Comparison of ENCODE assay signal across 1 cellular context in the genomic region with DNA sequence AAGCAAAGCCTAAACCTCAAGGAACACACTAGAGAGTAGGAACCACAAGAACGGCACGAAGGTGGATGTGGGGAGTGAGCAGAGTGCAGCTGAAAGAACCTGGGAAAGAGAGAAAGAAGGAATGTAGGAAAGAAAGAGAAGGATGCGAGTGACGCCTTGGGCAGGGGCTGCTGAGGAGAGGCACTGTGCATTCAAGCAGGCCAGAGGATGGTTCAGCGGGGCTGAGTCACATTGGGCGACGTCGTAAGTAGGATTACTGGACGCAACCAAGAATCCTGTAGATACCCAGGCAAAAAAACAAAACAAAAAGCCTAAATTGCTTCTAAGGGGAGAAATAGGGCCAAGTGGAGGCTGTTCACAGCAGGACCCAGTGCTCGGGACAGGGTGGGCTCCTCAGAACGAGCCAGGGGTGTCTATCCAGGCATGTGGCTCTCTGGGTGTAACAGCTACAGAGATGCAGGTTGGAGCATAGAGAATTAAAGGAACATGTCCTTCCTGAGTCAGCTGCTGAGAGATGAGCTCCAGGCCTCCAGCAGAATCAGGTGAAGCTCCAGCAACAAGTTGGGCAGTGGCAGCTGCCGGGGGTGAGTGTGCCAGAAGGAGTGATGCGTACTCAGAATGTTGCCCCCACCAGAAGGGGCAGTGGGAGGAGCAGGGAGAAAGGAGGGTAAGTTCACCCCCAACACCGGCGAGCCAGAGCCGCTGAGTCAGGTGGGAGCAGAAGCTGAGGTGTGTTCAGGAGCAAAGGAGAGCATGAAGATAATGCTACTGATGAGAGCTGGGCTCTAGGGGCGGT.
TF ChIP-seq lines count a peak whose summit lies in the region.

No MANE protein-coding gene starts in this region.

TF ChIP-seq in K562, 482 proteins besides CTCF, POLR2A, EP300 and RAD21:
- TF ChIP-seq RBM22 (IDR thresholded peaks at IDR 0.05; ENCODE audit: low read depth, low read length, poor library complexity, severe bottlenecking) = peak; percentile 47
- TF ChIP-seq, protein P1, sequence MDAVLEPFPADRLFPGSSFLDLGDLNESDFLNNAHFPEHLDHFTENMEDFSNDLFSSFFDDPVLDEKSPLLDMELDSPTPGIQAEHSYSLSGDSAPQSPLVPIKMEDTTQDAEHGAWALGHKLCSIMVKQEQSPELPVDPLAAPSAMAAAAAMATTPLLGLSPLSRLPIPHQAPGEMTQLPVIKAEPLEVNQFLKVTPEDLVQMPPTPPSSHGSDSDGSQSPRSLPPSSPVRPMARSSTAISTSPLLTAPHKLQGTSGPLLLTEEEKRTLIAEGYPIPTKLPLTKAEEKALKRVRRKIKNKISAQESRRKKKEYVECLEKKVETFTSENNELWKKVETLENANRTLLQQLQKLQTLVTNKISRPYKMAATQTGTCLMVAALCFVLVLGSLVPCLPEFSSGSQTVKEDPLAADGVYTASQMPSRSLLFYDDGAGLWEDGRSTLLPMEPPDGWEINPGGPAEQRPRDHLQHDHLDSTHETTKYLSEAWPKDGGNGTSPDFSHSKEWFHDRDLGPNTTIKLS (IDR thresholded peaks at IDR 0.05; ENCODE audit: borderline replicate concordance, low read depth) = no peak
- TF ChIP-seq, protein P2, sequence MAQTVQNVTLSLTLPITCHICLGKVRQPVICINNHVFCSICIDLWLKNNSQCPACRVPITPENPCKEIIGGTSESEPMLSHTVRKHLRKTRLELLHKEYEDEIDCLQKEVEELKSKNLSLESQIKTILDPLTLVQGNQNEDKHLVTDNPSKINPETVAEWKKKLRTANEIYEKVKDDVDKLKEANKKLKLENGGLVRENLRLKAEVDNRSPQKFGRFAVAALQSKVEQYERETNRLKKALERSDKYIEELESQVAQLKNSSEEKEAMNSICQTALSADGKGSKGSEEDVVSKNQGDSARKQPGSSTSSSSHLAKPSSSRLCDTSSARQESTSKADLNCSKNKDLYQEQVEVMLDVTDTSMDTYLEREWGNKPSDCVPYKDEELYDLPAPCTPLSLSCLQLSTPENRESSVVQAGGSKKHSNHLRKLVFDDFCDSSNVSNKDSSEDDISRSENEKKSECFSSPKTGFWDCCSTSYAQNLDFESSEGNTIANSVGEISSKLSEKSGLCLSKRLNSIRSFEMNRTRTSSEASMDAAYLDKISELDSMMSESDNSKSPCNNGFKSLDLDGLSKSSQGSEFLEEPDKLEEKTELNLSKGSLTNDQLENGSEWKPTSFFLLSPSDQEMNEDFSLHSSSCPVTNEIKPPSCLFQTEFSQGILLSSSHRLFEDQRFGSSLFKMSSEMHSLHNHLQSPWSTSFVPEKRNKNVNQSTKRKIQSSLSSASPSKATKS (CRISPR knock-in tag; IDR thresholded peaks at IDR 0.05) = no peak
- TF ChIP-seq, protein P3, sequence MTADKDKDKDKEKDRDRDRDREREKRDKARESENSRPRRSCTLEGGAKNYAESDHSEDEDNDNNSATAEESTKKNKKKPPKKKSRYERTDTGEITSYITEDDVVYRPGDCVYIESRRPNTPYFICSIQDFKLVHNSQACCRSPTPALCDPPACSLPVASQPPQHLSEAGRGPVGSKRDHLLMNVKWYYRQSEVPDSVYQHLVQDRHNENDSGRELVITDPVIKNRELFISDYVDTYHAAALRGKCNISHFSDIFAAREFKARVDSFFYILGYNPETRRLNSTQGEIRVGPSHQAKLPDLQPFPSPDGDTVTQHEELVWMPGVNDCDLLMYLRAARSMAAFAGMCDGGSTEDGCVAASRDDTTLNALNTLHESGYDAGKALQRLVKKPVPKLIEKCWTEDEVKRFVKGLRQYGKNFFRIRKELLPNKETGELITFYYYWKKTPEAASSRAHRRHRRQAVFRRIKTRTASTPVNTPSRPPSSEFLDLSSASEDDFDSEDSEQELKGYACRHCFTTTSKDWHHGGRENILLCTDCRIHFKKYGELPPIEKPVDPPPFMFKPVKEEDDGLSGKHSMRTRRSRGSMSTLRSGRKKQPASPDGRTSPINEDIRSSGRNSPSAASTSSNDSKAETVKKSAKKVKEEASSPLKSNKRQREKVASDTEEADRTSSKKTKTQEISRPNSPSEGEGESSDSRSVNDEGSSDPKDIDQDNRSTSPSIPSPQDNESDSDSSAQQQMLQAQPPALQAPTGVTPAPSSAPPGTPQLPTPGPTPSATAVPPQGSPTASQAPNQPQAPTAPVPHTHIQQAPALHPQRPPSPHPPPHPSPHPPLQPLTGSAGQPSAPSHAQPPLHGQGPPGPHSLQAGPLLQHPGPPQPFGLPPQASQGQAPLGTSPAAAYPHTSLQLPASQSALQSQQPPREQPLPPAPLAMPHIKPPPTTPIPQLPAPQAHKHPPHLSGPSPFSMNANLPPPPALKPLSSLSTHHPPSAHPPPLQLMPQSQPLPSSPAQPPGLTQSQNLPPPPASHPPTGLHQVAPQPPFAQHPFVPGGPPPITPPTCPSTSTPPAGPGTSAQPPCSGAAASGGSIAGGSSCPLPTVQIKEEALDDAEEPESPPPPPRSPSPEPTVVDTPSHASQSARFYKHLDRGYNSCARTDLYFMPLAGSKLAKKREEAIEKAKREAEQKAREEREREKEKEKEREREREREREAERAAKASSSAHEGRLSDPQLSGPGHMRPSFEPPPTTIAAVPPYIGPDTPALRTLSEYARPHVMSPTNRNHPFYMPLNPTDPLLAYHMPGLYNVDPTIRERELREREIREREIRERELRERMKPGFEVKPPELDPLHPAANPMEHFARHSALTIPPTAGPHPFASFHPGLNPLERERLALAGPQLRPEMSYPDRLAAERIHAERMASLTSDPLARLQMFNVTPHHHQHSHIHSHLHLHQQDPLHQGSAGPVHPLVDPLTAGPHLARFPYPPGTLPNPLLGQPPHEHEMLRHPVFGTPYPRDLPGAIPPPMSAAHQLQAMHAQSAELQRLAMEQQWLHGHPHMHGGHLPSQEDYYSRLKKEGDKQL (CRISPR knock-in tag; IDR thresholded peaks at IDR 0.05; ENCODE audit: borderline replicate concordance) = no peak
- TF ChIP-seq CCAR2 (IDR thresholded peaks at IDR 0.05; ENCODE audit: low read depth, low read length) = no peak
- TF ChIP-seq ZZZ3 (IDR thresholded peaks at IDR 0.05) = no peak
- no peak for TF ChIP-seq TAL1 (IDR thresholded peaks at IDR 0.05)
- no peak for TF ChIP-seq JUNB (CRISPR knock-in tag; conservative IDR thresholded peaks at IDR 0.05)
- no peak for TF ChIP-seq ZNF79 (CRISPR knock-in tag; IDR thresholded peaks at IDR 0.05; ENCODE audit: low read depth)
- no peak for TF ChIP-seq EZH2 (IDR thresholded peaks at IDR 0.05; ENCODE audit: borderline replicate concordance, low read depth, low read length)
- TF ChIP-seq KDM5B (IDR thresholded peaks at IDR 0.05; ENCODE audit: insufficient replicate concordance, low read depth, low read length) = no peak
- TF ChIP-seq ARID3B (CRISPR knock-in tag; IDR thresholded peaks at IDR 0.05; ENCODE audit: borderline replicate concordance) = no peak
- no peak for TF ChIP-seq TFAM (CRISPR knock-in tag; conservative IDR thresholded peaks at IDR 0.05)
- no peak for TF ChIP-seq ZFP36 (IDR thresholded peaks at IDR 0.05; ENCODE audit: low read depth, low read length, partially characterized antibody)
- TF ChIP-seq POLR2G (IDR thresholded peaks at IDR 0.05; ENCODE audit: low read depth, low read length) = peak; percentile 34; the same call in 1 of the 2 replicates
- no peak for TF ChIP-seq CHD2 (IDR thresholded peaks at IDR 0.05; ENCODE audit: low read depth, low read length)
TF ChIP-seq in K562: peak in this region for 2.
